8 cellular contexts compared by ENCODE assay signal in the genomic region with DNA sequence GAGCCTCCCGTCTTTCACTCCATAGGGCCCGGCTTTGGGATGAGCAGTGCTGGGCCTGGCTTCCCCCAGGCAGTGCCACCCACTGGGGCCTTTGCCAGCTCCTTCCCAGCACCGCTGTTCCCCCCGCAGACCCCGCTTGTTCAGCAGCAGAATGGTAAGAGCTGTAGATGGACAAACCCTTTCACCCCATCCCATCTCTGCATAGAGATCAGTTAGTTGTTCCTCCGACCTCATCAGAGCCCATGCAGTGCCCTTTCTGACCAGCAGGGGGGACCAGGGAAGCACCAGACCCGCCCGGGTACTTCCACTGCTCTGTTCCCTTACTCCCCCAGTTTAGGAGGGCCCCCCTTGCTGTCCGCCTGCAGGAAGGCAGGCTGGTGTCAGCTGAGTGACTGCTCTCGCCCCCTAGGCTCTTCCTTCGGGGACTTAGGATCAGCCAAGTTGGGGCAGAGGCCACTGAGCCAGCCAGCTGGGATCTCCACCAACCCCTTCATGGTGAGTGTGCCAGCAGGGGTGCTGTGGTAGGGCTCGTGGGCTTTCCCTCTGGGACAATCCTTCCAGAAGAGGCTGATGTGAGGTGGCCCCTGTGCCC. TPM values are rescaled to one million over a fixed set of nuclear protein-coding genes. Genes with fewer than 3 reads are reported as not detected.
DNase-seq lines count a peak whose midpoint lies in the region; ATAC-seq and TF ChIP-seq lines count a peak whose summit lies in the region.

No MANE protein-coding gene starts in this region.

- H3K4me3 ChIP-seq in cardiac muscle cell (no peak overlapping the region), retinal pigment epithelial cell (ENCODE audit: low read length) (no peak overlapping the region)

- no peak overlapping the region for H3K4me3 Mint-ChIP-seq in activated naive CD8-positive, alpha-beta T cell treated with anti-CD3 and anti-CD28 coated beads for 36 hours

- no peak overlapping the region for H3K27ac ChIP-seq in cardiac muscle cell

- H3K9me3 ChIP-seq in cardiac muscle cell (ENCODE audit: low read depth) = no peaks in the 10 kb centered on the region

- no peaks in the 10 kb centered on the region for H3K4me1 ChIP-seq in cardiac muscle cell (ENCODE audit: low read depth)

- no peaks in the 10 kb centered on the region for H3K9me3 Mint-ChIP-seq in activated naive CD8-positive, alpha-beta T cell treated with anti-CD3 and anti-CD28 coated beads for 36 hours

- H3K27me3 ChIP-seq in cardiac muscle cell = no peaks in the 10 kb centered on the region

- DNase-seq in EH (ENCODE audit: low read depth) (peak; percentile 73), HuH-7 (ENCODE audit: low spot score) (peak; percentile 85), SKM-1 (lab: John Stamatoyannopoulos, UW; ENCODE audit: unreplicated experiment) (peak; percentile 27), cardiac muscle cell (ENCODE audit: low read depth in 1 of 2, low spot score in 1 of 2) (peak; percentile 78 to 81), retinal pigment epithelial cell (ENCODE audit: low read depth) (no peak), NCI-H510A (lab: John Stamatoyannopoulos, UW) (no peak)
- peak; percentile 75 for DNase-seq in activated naive CD8-positive, alpha-beta T cell treated with anti-CD3 and anti-CD28 coated beads for 36 hours

- no peak for ATAC-seq in HG03457 (IDR thresholded peaks at IDR 0.05; ENCODE audit: unreplicated experiment)

- peaks cover 24% of the 10 kb centered on the region for H3K4me1 Mint-ChIP-seq in activated naive CD8-positive, alpha-beta T cell treated with anti-CD3 and anti-CD28 coated beads for 36 hours

- H3K36me3 ChIP-seq in cardiac muscle cell = no peaks in the 10 kb centered on the region

- peak overlapping the region; percentile 29 for H3K27ac Mint-ChIP-seq in activated naive CD8-positive, alpha-beta T cell treated with anti-CD3 and anti-CD28 coated beads for 36 hours

- no peaks in the 10 kb centered on the region for H3K27me3 Mint-ChIP-seq in activated naive CD8-positive, alpha-beta T cell treated with anti-CD3 and anti-CD28 coated beads for 36 hours

- peak; percentile 99 for TF ChIP-seq CTCF in cardiac muscle cell (IDR thresholded peaks at IDR 0.05; ENCODE audit: low read depth, low read length)
- peak; percentile 99 for TF ChIP-seq CTCF in retinal pigment epithelial cell (conservative IDR thresholded peaks at IDR 0.05; ENCODE audit: low read depth, low read length)

- peaks cover 17% of the 10 kb centered on the region for H3K36me3 Mint-ChIP-seq in activated naive CD8-positive, alpha-beta T cell treated with anti-CD3 and anti-CD28 coated beads for 36 hours

RNA-seq across cellular contexts. Expression of a gene that starts 9.8 kb away (rescaled TPM):
- 1 to 10 TPM; 4.4 to 6.0 TPM for total RNA-seq in activated naive CD8-positive, alpha-beta T cell treated with anti-CD3 and anti-CD28 coated beads for 36 hours
- total RNA-seq in cardiac muscle cell = 1.4 and 1.5 TPM in 2 replicates
- 2.7 and 3.9 TPM in 2 replicates for polyA plus RNA-seq in cardiac muscle cell

RNA-seq across cellular contexts. Expression of a gene that starts 22.0 kb away (rescaled TPM):
- 10 to 100 TPM; 65.6 to 68.1 TPM for total RNA-seq in activated naive CD8-positive, alpha-beta T cell treated with anti-CD3 and anti-CD28 coated beads for 36 hours
- 78.8 and 108 TPM in 2 replicates for total RNA-seq in cardiac muscle cell
- 80.9 and 103 TPM in 2 replicates for polyA plus RNA-seq in cardiac muscle cell

RNA-seq across cellular contexts. Expression of a gene that starts 22.2 kb away (rescaled TPM):
- total RNA-seq in activated naive CD8-positive, alpha-beta T cell treated with anti-CD3 and anti-CD28 coated beads for 36 hours = under 1 TPM; 0.54 to 0.80 TPM
- total RNA-seq in cardiac muscle cell = 0.78 and 1.9 TPM in 2 replicates
- polyA plus RNA-seq in cardiac muscle cell = 2.3 and 4.1 TPM in 2 replicates

RNA-seq across cellular contexts. Expression of a gene that starts 24.9 kb away (rescaled TPM):
- total RNA-seq in activated naive CD8-positive, alpha-beta T cell treated with anti-CD3 and anti-CD28 coated beads for 36 hours = 10 to 100 TPM; 52.4 to 55.4 TPM
- 18.3 and 21.7 TPM in 2 replicates for total RNA-seq in cardiac muscle cell
- 9.3 and 17.0 TPM in 2 replicates for polyA plus RNA-seq in cardiac muscle cell

RNA-seq across cellular contexts. Expression of a gene that starts 38.3 kb away (rescaled TPM):
- 1 to 10 TPM; 4.0 TPM for total RNA-seq in activated naive CD8-positive, alpha-beta T cell treated with anti-CD3 and anti-CD28 coated beads for 36 hours
- total RNA-seq in cardiac muscle cell = 43.2 and 46.3 TPM in 2 replicates
- 70.4 and 111 TPM in 2 replicates for polyA plus RNA-seq in cardiac muscle cell

Comparison
In these comparisons a context has a peak if more than half of its experiments do, and no peak if none do; other contexts are left out.
1. DNase-seq: peak in EH (single experiment), HuH-7 (single experiment), SKM-1 (single experiment), activated naive CD8-positive, alpha-beta T cell treated with anti-CD3 and anti-CD28 coated beads for 36 hours (single experiment) and cardiac muscle cell (2 of 2); none in retinal pigment epithelial cell (single experiment) and NCI-H510A (single experiment).